ENCODE assay signal across 9 cellular contexts in the genomic region with DNA sequence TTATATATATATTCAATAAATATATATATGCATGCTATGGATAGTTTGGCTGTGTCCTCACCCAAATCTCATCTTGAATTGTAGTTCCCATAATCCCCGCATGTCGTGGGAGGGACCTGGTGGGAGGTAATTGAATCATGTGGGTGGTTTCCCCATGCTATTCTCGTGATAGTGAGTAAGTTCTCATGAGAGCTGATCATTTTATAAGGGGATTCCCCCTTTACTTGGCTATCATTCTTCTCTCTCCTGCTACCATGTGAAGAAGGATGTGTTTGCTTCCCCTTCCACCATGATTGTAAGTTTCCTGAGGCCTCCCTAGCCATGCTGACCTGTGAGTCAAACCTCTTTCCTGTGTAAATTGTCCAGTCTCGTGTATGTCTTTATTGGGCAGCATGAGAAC. TPM values are rescaled to one million over a fixed set of nuclear protein-coding genes. Genes with fewer than 3 reads are reported as not detected.
DNase-seq lines count a peak whose midpoint lies in the region; ATAC-seq and TF ChIP-seq lines count a peak whose summit lies in the region.
"Not testable (repeated sequence)": the region's sequence is repeated elsewhere in the genome, so short reads cannot be mapped to it uniquely, and the experiment has no call there.
"Had no signal": no experiment of that assay in that cellular context is flagged by ENCODE, and none has a peak within 500 bp of the region (broad histone marks: within the 10 kb centered on the region; RNA-seq: fewer than 3 reads in every experiment).

No MANE protein-coding gene starts in this region.

- peaks cover 13% of the 10 kb centered on the region for H3K9me3 Mint-ChIP-seq in activated CD8-positive, alpha-beta T cell treated with anti-CD3 and anti-CD28 coated beads for 36 hours

- not testable (repeated sequence) for H3K27ac Mint-ChIP-seq in activated CD8-positive, alpha-beta T cell treated with anti-CD3 and anti-CD28 coated beads for 36 hours

- POLR2A ChIA-PET in activated CD8-positive, alpha-beta T cell treated with anti-CD3 and anti-CD28 coated beads for 36 hours (lab: Charles Lee), result not testable (repeated sequence)

- ATAC-seq in activated CD8-positive, alpha-beta T cell treated with anti-CD3 and anti-CD28 coated beads for 36 hours, result peak; percentile 34

- CTCF ChIA-PET in activated CD8-positive, alpha-beta T cell treated with anti-CD3 and anti-CD28 coated beads for 36 hours (lab: Charles Lee), result not testable (repeated sequence)

- H3K36me3 Mint-ChIP-seq in activated CD8-positive, alpha-beta T cell treated with anti-CD3 and anti-CD28 coated beads for 36 hours (ENCODE audit: low read depth), result peaks cover 13% of the 10 kb centered on the region

- H3K4me1 Mint-ChIP-seq in activated CD8-positive, alpha-beta T cell treated with anti-CD3 and anti-CD28 coated beads for 36 hours (ENCODE audit: low read depth), result not testable (repeated sequence)

- DNase-seq in activated CD4-positive, alpha-beta T cell treated with anti-CD3 and anti-CD28 coated beads for 4 hours, result peak; percentile 19 to 22
- DNase-seq in activated CD8-positive, alpha-beta T cell treated with anti-CD3 and anti-CD28 coated beads for 36 hours, result peak; percentile 10
- peak; percentile 17 for DNase-seq in activated T-cell treated with anti-CD3 and anti-CD28 coated beads for 4 hours
- DNase-seq in activated naive CD4-positive, alpha-beta T cell treated with Interleukin-2 at 50 U/mL for 16 hours, result peak; percentile 37
- DNase-seq in activated naive CD4-positive, alpha-beta T cell treated with anti-CD3 and anti-CD28 coated beads, Interleukin-2, amount 50 U/mL, for 16 hours, result peak; percentile 39
- peak; percentile 22 for DNase-seq in stimulated activated CD4-positive, alpha-beta T cell treated with anti-CD3 and anti-CD28 coated beads, Interleukin-2, amount 100 ng/mL, for 4 hours (ENCODE audit: low read depth)
- DNase-seq in stimulated activated CD4-positive, alpha-beta T cell treated with anti-CD3 and anti-CD28 coated beads, Interleukin-4, amount 100 ng/mL, for 24 hours, result peak; percentile 33

- not testable (repeated sequence) for H3K4me3 Mint-ChIP-seq in activated CD8-positive, alpha-beta T cell treated with anti-CD3 and anti-CD28 coated beads for 36 hours

- intact Hi-C loops in activated CD8-positive, alpha-beta T cell treated with anti-CD3 and anti-CD28 coated beads for 36 hours (cut with micrococcal nuclease), result not testable (repeated sequence)

- TF ChIP-seq CTCF in activated CD8-positive, alpha-beta T cell treated with anti-CD3 and anti-CD28 coated beads for 36 hours (IDR thresholded peaks at IDR 0.05), result not testable (repeated sequence)

- not testable (repeated sequence) for H3K27me3 Mint-ChIP-seq in activated CD8-positive, alpha-beta T cell treated with anti-CD3 and anti-CD28 coated beads for 36 hours

RNA-seq across cellular contexts. Expression of gene GBP6, which starts 10.0 kb away (rescaled TPM):
- under 1 TPM; 0.49 to 0.61 TPM for total RNA-seq in activated CD8-positive, alpha-beta T cell treated with anti-CD3 and anti-CD28 coated beads for 36 hours
- total RNA-seq: A673, G401 had no signal

Comparison
In these comparisons a context has a peak if more than half of its experiments do, and no peak if none do; other contexts are left out.
1. Peak in every context shown above with its lines: DNase-seq and ATAC-seq.